Comparison of ENCODE assay signal across 9 cellular contexts in genomic region chr10:131310054-131310903, GRCh38. TPM values are rescaled to one million over a fixed set of nuclear protein-coding genes. Genes with fewer than 3 reads are reported as not detected.
A peak's percentile ranks its signal among the peaks of the same experiment; 100 is the strongest.
DNase-seq lines count a peak whose midpoint lies in the region; ATAC-seq and TF ChIP-seq lines count a peak whose summit lies in the region.
"Had no signal": no experiment of that assay in that cellular context is flagged by ENCODE, and none has a peak within 500 bp of the region (broad histone marks: within the 10 kb centered on the region; RNA-seq: fewer than 3 reads in every experiment).

No MANE protein-coding gene starts in this region.

- H3K27me3 ChIP-seq in esophagus squamous epithelium = peaks cover 0 to 81% (median 4%) of the 10 kb centered on the region in 4 donors
- peaks cover 0 to 42% of the 10 kb centered on the region in 2 donors for H3K27me3 ChIP-seq in tibial nerve

- intact Hi-C loops in esophagus squamous epithelium (cut with DNase I) = no loop called here

- H3K9me3 ChIP-seq in esophagus squamous epithelium = no peaks in the 10 kb centered on the region
- H3K9me3 ChIP-seq in tibial nerve = no peaks in the 10 kb centered on the region

- no peak for ATAC-seq in HG02973 (IDR thresholded peaks at IDR 0.05; ENCODE audit: unreplicated experiment)

- H3K4me1 Mint-ChIP-seq in activated T-cell treated with anti-CD3 and anti-CD28 coated beads, Interleukin-2, amount 50 U/mL, for 24 hours (ENCODE audit: low read depth) = peaks cover 5% of the 10 kb centered on the region

- no peaks in the 10 kb centered on the region for H3K36me3 Mint-ChIP-seq in activated T-cell treated with anti-CD3 and anti-CD28 coated beads, Interleukin-2, amount 50 U/mL, for 24 hours (ENCODE audit: low read depth)

- no peak for DNase-seq in activated T-cell treated with anti-CD3 and anti-CD28 coated beads, Interleukin-2, amount 50 U/mL, for 24 hours
- DNase-seq in activated T-cell treated with anti-CD3 and anti-CD28 coated beads, Interleukin-2, amount 50 U/mL, for 48 hours = no peak
- peak; percentile 14 for DNase-seq in NCI-H748 treated with DMSO at 0.1 percent for 48 hours (lab: John Stamatoyannopoulos, UW)
- no peak for DNase-seq in esophagus squamous epithelium (lab: John Stamatoyannopoulos, UW)
- DNase-seq in retinal pigment epithelial cell (ENCODE audit: low read depth) = no peak
- no peak for DNase-seq in tibial nerve (ENCODE audit: low spot score in 2 of 2)
- DNase-seq in erythroblast (lab: John Stamatoyannopoulos, UW) = no peak

- H3K9me3 Mint-ChIP-seq in activated T-cell treated with anti-CD3 and anti-CD28 coated beads, Interleukin-2, amount 50 U/mL, for 24 hours = no peaks in the 10 kb centered on the region

- H3K4me3 ChIP-seq in esophagus squamous epithelium (peak overlapping the region; percentile 29 to 62 (median 50)), retinal pigment epithelial cell (ENCODE audit: low read length) (no peak overlapping the region), tibial nerve (peak overlapping the region in 1 of 4 donors; percentile 38)

- TF ChIP-seq POLR2A in esophagus squamous epithelium (IDR thresholded peaks at IDR 0.05) (no peak), tibial nerve (IDR thresholded peaks at IDR 0.05) (no peak), erythroblast (IDR thresholded peaks at IDR 0.05; ENCODE audit: low read length) (no peak)

- H3K4me1 ChIP-seq in esophagus squamous epithelium (peaks cover 9 to 29% (median 11%) of the 10 kb centered on the region in 3 donors), tibial nerve (peaks cover 0 to 19% (median 0%) of the 10 kb centered on the region in 4 donors)

- WGBS in esophagus squamous epithelium, 2 donors = 9% methylated on average over 13 of the region's 13 CpGs
- whole genome bisulfite sequencing in tibial nerve, 2 donors = 6 to 9% methylated on average over 13 of the region's 13 CpGs

- TF ChIP-seq EP300 in tibial nerve (IDR thresholded peaks at IDR 0.05) = no peak

- H3K36me3 ChIP-seq in esophagus squamous epithelium (no peaks in the 10 kb centered on the region), tibial nerve (no peaks in the 10 kb centered on the region)

- TF ChIP-seq CTCF in esophagus squamous epithelium (IDR thresholded peaks at IDR 0.05) = peak in 3 of 6 experiments; percentile 30 to 52 (median 40)
- TF ChIP-seq CTCF in retinal pigment epithelial cell (conservative IDR thresholded peaks at IDR 0.05; ENCODE audit: low read depth, low read length) = peak; percentile 36
- TF ChIP-seq CTCF in tibial nerve (IDR thresholded peaks at IDR 0.05) = peak in 1 of 5 experiments; percentile 11

- H3K27ac ChIP-seq in esophagus squamous epithelium (no peak overlapping the region), tibial nerve (no peak overlapping the region)

- peak overlapping the region; percentile 58 for H3K4me3 Mint-ChIP-seq in activated T-cell treated with anti-CD3 and anti-CD28 coated beads, Interleukin-2, amount 50 U/mL, for 24 hours

- no peak overlapping the region for H3K27ac Mint-ChIP-seq in activated T-cell treated with anti-CD3 and anti-CD28 coated beads, Interleukin-2, amount 50 U/mL, for 24 hours

- peaks cover 70% of the 10 kb centered on the region for H3K27me3 Mint-ChIP-seq in activated T-cell treated with anti-CD3 and anti-CD28 coated beads, Interleukin-2, amount 50 U/mL, for 24 hours

RNA-seq across cellular contexts. Expression of gene TCERG1L, which starts 1.2 kb away (rescaled TPM):
- 1 to 10 TPM in 1 of 4 donors, under 1 TPM in 3; 0.12 to 2.9 (median 0.48) TPM for total RNA-seq in esophagus squamous epithelium
- total RNA-seq in tibial nerve = 1 to 10 TPM in 1 of 4 donors, under 1 TPM in 1, not detected in 2; 0.42 to 1.3 TPM
- total RNA-seq: subcutaneous adipose tissue had no signal
